ENCODE assay signal across 15 cellular contexts in the genomic region with DNA sequence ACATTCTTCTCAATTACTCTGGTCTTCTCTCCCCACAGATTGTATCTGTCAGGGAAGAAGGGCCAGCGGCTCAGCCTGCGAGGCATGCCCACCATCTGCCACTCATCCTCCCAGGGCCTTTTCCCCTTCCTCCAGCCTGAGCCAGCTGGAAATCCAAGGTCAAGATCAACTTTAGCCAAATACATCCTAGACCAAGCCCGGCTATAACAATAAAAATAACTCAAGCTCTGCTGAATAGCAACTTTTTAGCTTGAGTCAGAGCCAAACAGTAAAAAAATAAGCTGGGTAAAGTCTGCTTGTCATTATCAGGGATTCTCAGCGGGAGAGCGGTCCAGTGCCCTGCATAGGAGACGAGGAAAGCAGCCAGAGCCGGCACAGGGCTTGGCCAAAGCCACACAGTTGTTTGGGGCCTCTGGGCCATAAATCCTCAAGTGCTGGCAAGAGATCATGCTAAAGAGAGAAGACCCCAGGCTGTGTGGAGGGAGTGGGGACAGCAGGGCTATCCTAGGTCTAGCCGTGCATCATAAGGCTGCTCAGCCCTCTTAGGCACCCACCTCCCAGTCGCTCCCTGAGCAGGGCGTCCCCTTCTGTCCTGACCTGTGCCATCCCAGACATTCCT.
DNase-seq lines count a peak whose midpoint lies in the region; ATAC-seq, FAIRE-seq and TF ChIP-seq lines count a peak whose summit lies in the region.
"Had no signal": no experiment of that assay in that cellular context is flagged by ENCODE, and none has a peak within 500 bp of the region (broad histone marks: within the 10 kb centered on the region; RNA-seq: fewer than 3 reads in every experiment).

No MANE protein-coding gene starts in this region.

- no peaks in the 10 kb centered on the region for H4K20me1 ChIP-seq in HepG2 (ENCODE audit: insufficient read depth, low read length)

- H3K18ac ChIP-seq in mesendoderm (ENCODE audit: low read length): no peak overlapping the region

- H3K4me2 ChIP-seq in HepG2 (ENCODE audit: low read depth, low read length): no peak overlapping the region
- H3K4me2 ChIP-seq in mesendoderm (ENCODE audit: low read length): no peak overlapping the region

- BruUV-seq in HepG2 (replicated peaks; lab: Mats Ljungman, UMichigan): no TSS peak

- CTCF ChIA-PET in HepG2 (lab: Yijun Ruan, JAX; ENCODE audit: low intra/inter-chr PET ratio, low total read pairs): no interaction called here

- DNase-seq in NCI-H2171 treated with DMSO at 0.1 percent for 48 hours (lab: John Stamatoyannopoulos, UW): peak; percentile 37
- no peak for DNase-seq in NCI-H2171 (lab: John Stamatoyannopoulos, UW)
- peak; percentile 56 for DNase-seq in cerebellar cortex (ENCODE audit: low spot score)
- no peak for DNase-seq in HepG2 (ENCODE audit: low spot score)
- DNase-seq in testis: no peak
- DNase-seq in mesendoderm: no peak
- DNase-seq: 8988T, activated gamma-delta T cell, H9, head of caudate nucleus, NCI-H2227 treated with DMSO at 0.1 percent for 48 hours, T-helper 9 cell had no signal

- WGBS in HepG2 (ENCODE audit: low lambda C conversion rate): 49% methylated on average over 10 of the region's 10 CpGs
- WGBS in testis, 2 donors: 24 to 41% methylated on average over 10 of the region's 10 CpGs
- no CpG with 5 or more reads among the region's 10 CpGs for WGBS in mesendoderm (ENCODE audit: extremely low coverage, insufficient coverage, low lambda C conversion rate)

- no peak overlapping the region for H3K27ac ChIP-seq in HepG2 (ENCODE audit: extremely low read length, insufficient read depth, low read length)
- peak overlapping the region; percentile 59 to 70 for H3K27ac ChIP-seq in testis
- H3K27ac ChIP-seq in mesendoderm (ENCODE audit: low read depth, low read length): no peak overlapping the region

- no peak overlapping the region for H2BK5ac ChIP-seq in mesendoderm (ENCODE audit: low read length)

- H2AFZ ChIP-seq in HepG2 (ENCODE audit: low read length): no peak overlapping the region

- H3K36me3 ChIP-seq in HepG2 (replicated peaks in 1 of 2; ENCODE audit: control insufficient read depth in 1 of 2, insufficient read depth in 2 of 2, low read length in 2 of 2): no peaks in the 10 kb centered on the region
- no peaks in the 10 kb centered on the region for H3K36me3 ChIP-seq in testis (ENCODE audit: low read depth, missing control alignments)
- H3K36me3 ChIP-seq in mesendoderm (ENCODE audit: control insufficient read depth, insufficient read depth, low read length): no peaks in the 10 kb centered on the region

- H4K5ac ChIP-seq in mesendoderm (ENCODE audit: low read length): no peak overlapping the region

- no peak overlapping the region for H2BK120ac ChIP-seq in mesendoderm (ENCODE audit: low read depth, low read length)

- H2BK15ac ChIP-seq in mesendoderm (replicated peaks; ENCODE audit: low read depth): no peak overlapping the region

- POLR2A ChIA-PET in HepG2 (lab: Yijun Ruan, JAX): no interaction called here

- H3K56ac ChIP-seq in mesendoderm (ENCODE audit: low read length): no peak overlapping the region

- H3K4me1 ChIP-seq in HepG2 (ENCODE audit: insufficient read depth, low read length) (peaks cover 18% of the 10 kb centered on the region), testis (peaks cover 29% of the 10 kb centered on the region), mesendoderm (ENCODE audit: control insufficient read depth, low read depth, low read length) (peaks cover 2% of the 10 kb centered on the region)

- no peak overlapping the region for H4K8ac ChIP-seq in mesendoderm (ENCODE audit: low read depth, low read length)

- H3K4me3 ChIP-seq in HepG2 (replicated peaks in 1 of 3; ENCODE audit: insufficient read depth in 1 of 3, low read depth in 2 of 3, low read length in 3 of 3): no peak overlapping the region
- no peak overlapping the region for H3K4me3 ChIP-seq in testis
- H3K4me3 ChIP-seq in mesendoderm (ENCODE audit: low read length): no peak overlapping the region
- H3K4me3 ChIP-seq: GM12878 had no signal

- no peak overlapping the region for H3K4ac ChIP-seq in mesendoderm (ENCODE audit: low read depth, low read length)

- no peak overlapping the region for H3K23ac ChIP-seq in mesendoderm (ENCODE audit: low read length)

- H3K9ac ChIP-seq in HepG2 (ENCODE audit: insufficient read depth, low read depth, low read length) (no peak overlapping the region), mesendoderm (ENCODE audit: low read length) (no peak overlapping the region)

- ATAC-seq in HepG2: peak; percentile 16; the same call in 1 of the 3 replicates
- no peak for ATAC-seq in HG03025 (IDR thresholded peaks at IDR 0.05; ENCODE audit: low FRiP score, unreplicated experiment)
- no peak for ATAC-seq in GM21381 (IDR thresholded peaks at IDR 0.05; ENCODE audit: unreplicated experiment)
- ATAC-seq: GM12878 had no signal

- no peak for TF ChIP-seq RAD21 in HepG2 (CRISPR knock-in tag; IDR thresholded peaks at IDR 0.05)

- H2AK5ac ChIP-seq in mesendoderm (ENCODE audit: low read length): no peak overlapping the region

- no peak for FAIRE-seq in HepG2 (lab: Jason Lieb, UNC)
- FAIRE-seq: GM12878 had no signal

- H3K9me3 ChIP-seq in HepG2 (ENCODE audit: low read length) (no peaks in the 10 kb centered on the region), testis (no peaks in the 10 kb centered on the region)

- no peak for TF ChIP-seq EP300 in HepG2 (IDR thresholded peaks at IDR 0.05; ENCODE audit: low read depth in 2 of 2, low read length in 2 of 2)
- no peak for TF ChIP-seq EP300 in HepG2 (CRISPR knock-in tag; IDR thresholded peaks at IDR 0.05; ENCODE audit: borderline replicate concordance)

- in situ Hi-C loops in HepG2 (cut with HindIII; ENCODE audit: extremely low pct_ligation_motif_present, low pct_unique_long_range_greater_than_20kb): no loop called here

- intact Hi-C loops in HepG2 (cut with micrococcal nuclease; ENCODE audit: unreplicated experiment): no loop called here
- intact Hi-C loops in testis (cut with DNase I; ENCODE audit: low total_unique reads): no loop called here

- TF ChIP-seq POLR2A in HepG2 (IDR thresholded peaks at IDR 0.05; ENCODE audit: insufficient read depth in 1 of 2, low read depth in 2 of 2, low read length in 2 of 2) (no peak), testis (IDR thresholded peaks at IDR 0.05) (no peak)

- TF ChIP-seq CTCF in HepG2 (CRISPR knock-in tag; IDR thresholded peaks at IDR 0.05) (no peak), testis (IDR thresholded peaks at IDR 0.05) (no peak)

- H3K79me2 ChIP-seq in HepG2 (ENCODE audit: insufficient read depth, low read length) (no peaks in the 10 kb centered on the region), mesendoderm (ENCODE audit: control insufficient read depth, insufficient read depth, low read length) (no peaks in the 10 kb centered on the region)

- H3K27me3 ChIP-seq in HepG2 (ENCODE audit: control insufficient read depth in 1 of 2, insufficient read depth in 2 of 2, low read length in 2 of 2) (peaks cover 5 to 11% of the 10 kb centered on the region in 2 experiments; a peak in 3 of 5 replicates), testis (no peaks in the 10 kb centered on the region), mesendoderm (ENCODE audit: insufficient read depth, low read length, poor library complexity) (no peaks in the 10 kb centered on the region)

- no peaks in the 10 kb centered on the region for H3K79me1 ChIP-seq in mesendoderm (ENCODE audit: low read length)

TF ChIP-seq in HepG2, 621 proteins besides CTCF, POLR2A, EP300 and RAD21:
- TF ChIP-seq FOXC1 (CRISPR knock-in tag; IDR thresholded peaks at IDR 0.05; ENCODE audit: borderline replicate concordance): no peak
- no peak for TF ChIP-seq NR2F2 (IDR thresholded peaks at IDR 0.05; ENCODE audit: borderline replicate concordance, low read depth)
- TF ChIP-seq MAF1 (CRISPR knock-in tag; IDR thresholded peaks at IDR 0.05; ENCODE audit: borderline replicate concordance): no peak
- no peak for TF ChIP-seq PRPF4 (IDR thresholded peaks at IDR 0.05; ENCODE audit: low read depth, low read length, poor library complexity, severe bottlenecking)
- TF ChIP-seq ZNF629 (CRISPR knock-in tag; conservative IDR thresholded peaks at IDR 0.05): no peak

Comparison
In these comparisons a context has a peak if more than half of its experiments do, and no peak if none do; other contexts are left out.
1. DNase-seq: peak in NCI-H2171 treated with DMSO at 0.1 percent for 48 hours (single experiment) and cerebellar cortex (single experiment); none in NCI-H2171 (single experiment), HepG2 (single experiment), testis (single experiment) and mesendoderm (single experiment).
2. H3K27ac ChIP-seq: peak in testis (2 of 2); none in HepG2 (single experiment) and mesendoderm (single experiment).